ENCODE assay signal across 1 cellular context in the genomic region with DNA sequence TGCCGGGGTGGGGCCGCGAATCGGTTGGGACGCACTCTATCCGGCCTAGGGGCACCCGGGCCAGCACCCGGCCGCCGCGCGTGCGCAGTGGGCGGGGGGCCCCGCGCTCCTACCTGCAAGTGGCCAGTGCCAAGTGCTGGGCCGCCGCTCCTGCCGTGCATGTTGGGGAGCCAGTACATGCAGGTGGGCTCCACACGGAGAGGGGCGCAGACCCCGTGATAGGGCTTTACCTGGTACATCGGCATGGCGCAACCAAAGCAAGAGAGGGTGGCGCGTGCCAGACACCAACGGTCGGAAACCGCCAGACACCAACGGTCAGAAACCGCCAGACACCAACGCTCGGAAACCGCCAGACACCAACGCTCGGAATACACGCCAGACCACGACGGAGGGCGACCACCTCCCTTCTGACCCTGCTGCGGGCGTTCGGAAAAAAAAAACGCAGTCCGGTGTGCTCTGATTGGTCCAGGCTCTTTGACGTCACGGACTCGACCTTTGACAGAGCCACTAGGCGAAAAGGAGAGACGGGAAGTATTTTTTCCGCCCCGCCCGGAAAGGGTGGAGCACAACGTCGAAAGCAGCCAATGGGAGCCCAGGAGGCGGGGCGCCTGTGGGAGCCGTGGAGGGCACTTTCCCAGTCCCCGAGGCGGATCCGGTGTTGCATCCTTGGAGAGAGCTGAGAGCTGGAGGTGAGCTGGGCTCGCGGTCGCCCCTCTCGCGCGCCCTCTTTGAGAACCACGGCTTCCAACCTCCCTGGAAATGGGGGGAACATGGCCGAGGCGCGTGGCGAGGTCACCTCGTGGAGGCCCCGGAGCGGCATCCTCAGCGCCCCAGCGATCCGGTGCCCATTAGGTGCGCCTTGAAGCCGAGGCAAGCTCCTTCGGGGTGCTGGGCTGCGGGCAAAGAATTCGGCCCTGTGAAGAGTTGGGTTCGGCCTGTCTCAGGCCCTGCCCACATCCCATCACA.
TF ChIP-seq lines count a peak whose summit lies in the region.

No MANE protein-coding gene starts in this region.

TF ChIP-seq in H1, 55 proteins besides CTCF, POLR2A, EP300 and RAD21:
- TF ChIP-seq SP1 (IDR thresholded peaks at IDR 0.05; ENCODE audit: low read depth, low read length): 0 out of 2 replicates have a peak, but pooled peaks have one; percentile 36
- peak; percentile 88 for TF ChIP-seq TAF1 (IDR thresholded peaks at IDR 0.05; ENCODE audit: low read depth, low read length)
- TF ChIP-seq POLR2AphosphoS5 (IDR thresholded peaks at IDR 0.05; ENCODE audit: low read depth, low read length): peak; percentile 89
- TF ChIP-seq TBP (IDR thresholded peaks at IDR 0.05; ENCODE audit: low read depth, low read length): peak; percentile 76
- TF ChIP-seq PHF8 (conservative IDR thresholded peaks at IDR 0.05; ENCODE audit: low read depth, low read length): peak; percentile 55; the same call in 1 of the 2 replicates
- 0 out of 2 replicates have a peak, but pooled peaks have one; percentile 15 for TF ChIP-seq MAX (IDR thresholded peaks at IDR 0.05)
- peak; percentile 46 for TF ChIP-seq E2F6 (IDR thresholded peaks at IDR 0.05)
